ENCODE assay signal across 26 cellular contexts in genomic region chr13:41541142-41541938, GRCh38.
"Had no signal": no experiment of that assay in that cellular context is flagged by ENCODE, and none has a peak within 500 bp of the region (broad histone marks: within the 10 kb centered on the region; RNA-seq: fewer than 3 reads in every experiment).

No MANE protein-coding gene starts in this region.

- H3K36me3 ChIP-seq: breast epithelium, esophagus squamous epithelium, left ventricle myocardium inferior, thyroid gland, upper lobe of left lung had no signal

- ATAC-seq: activated naive CD4-positive, alpha-beta T cell treated with anti-CD3 and anti-CD28 coated beads, Interleukin-2, amount 50 U/mL, for 72 hours; sciatic nerve; stimulated activated effector memory CD8-positive, alpha-beta T cell treated with anti-CD3 and anti-CD28 coated beads, Interleukin-12 subunit alpha, Interleukin-12 subunit beta, amount 100 ng/mL, for 72 hours; WTC11 had no signal

- H3K4me1 ChIP-seq: breast epithelium, parathyroid adenoma, thyroid gland had no signal

- H3K4me3 ChIP-seq: breast epithelium, left ventricle myocardium inferior, lung, skin epidermis, thyroid gland, upper lobe of left lung had no signal

- DNase-seq: activated CD4-positive, alpha-beta memory T cell treated with anti-CD3 and anti-CD28 coated beads, Interleukin-2, amount 10 ng/mL, durations not matched to agents 7 days and 5 days; activated CD4-positive, alpha-beta T cell treated with anti-CD3 and anti-CD28 coated beads for 1 hour; activated CD4-positive, alpha-beta T cell treated with anti-CD3 and anti-CD28 coated beads, Interleukin-2, amount 10 ng/mL, durations not matched to agents 7 days and 5 days; activated CD8-positive, alpha-beta memory T cell treated with anti-CD3 and anti-CD28 coated beads, Interleukin-2, amount 50 U/mL, for 48 hours; activated gamma-delta T cell treated with Interleukin-2 at 50 U/mL for 16 hours; activated T-cell treated with anti-CD3 and anti-CD28 coated beads, Interleukin-2, amount 50 U/mL, for 24 hours; central memory CD4-positive, alpha-beta T cell; effector CD4-positive, alpha-beta T cell; esophagus squamous epithelium; foreskin melanocyte; left ventricle myocardium inferior; naive B cell; stimulated activated CD4-positive, alpha-beta T cell treated with anti-CD3 and anti-CD28 coated beads, Interleukin-12 subunit alpha, Interleukin-12 subunit beta, amount 100 ng/mL, for 4 hours; stimulated activated CD4-positive, alpha-beta T cell treated with anti-CD3 and anti-CD28 coated beads, Interleukin-4, amount 100 ng/mL, for 24 hours; T-helper 2 cell; thyroid gland; upper lobe of left lung had no signal

- H3K27ac ChIP-seq: breast epithelium, epithelial cell of prostate, left ventricle myocardium inferior, parathyroid adenoma, thyroid gland, upper lobe of left lung had no signal

- H3K9me3 ChIP-seq: breast epithelium, esophagus squamous epithelium, left ventricle myocardium inferior, thyroid gland, upper lobe of left lung had no signal
